ENCODE assay signal across 1 cellular context in genomic region chr19:30293051-30293785, GRCh38.
TF ChIP-seq lines count a peak whose summit lies in the region.

No MANE protein-coding gene starts in this region.

TF ChIP-seq in GM23338, 12 proteins besides CTCF, POLR2A, EP300 and RAD21 (continued from another document):
- TF ChIP-seq ZNF114 (CRISPR knock-in tag; IDR thresholded peaks at IDR 0.05) = no peak
